Comparison of ENCODE assay signal across 18 cellular contexts in the genomic region with DNA sequence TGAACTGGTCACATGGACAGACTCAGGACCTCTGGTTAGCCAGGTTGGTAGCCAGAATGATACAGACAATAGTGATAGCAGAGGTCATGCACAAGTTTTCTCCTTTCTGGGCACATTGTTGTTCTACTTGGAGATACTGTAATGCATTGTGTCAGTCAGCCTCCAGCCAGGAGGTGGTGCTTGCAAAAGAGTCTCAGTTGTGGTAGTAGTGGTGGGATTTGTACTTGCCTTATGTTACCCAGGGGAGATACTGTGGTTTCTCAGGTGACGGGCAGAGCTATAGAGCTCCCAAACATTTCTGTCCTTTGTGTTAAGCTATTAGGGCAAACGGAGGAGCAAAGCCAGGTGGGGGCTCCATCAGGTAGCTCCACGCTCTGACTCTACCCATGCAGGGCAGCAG.
DNase-seq lines count a peak whose midpoint lies in the region; ATAC-seq and TF ChIP-seq lines count a peak whose summit lies in the region.
"Had no signal": no experiment of that assay in that cellular context is flagged by ENCODE, and none has a peak within 500 bp of the region (broad histone marks: within the 10 kb centered on the region; RNA-seq: fewer than 3 reads in every experiment).

No MANE protein-coding gene starts in this region.

- no peaks in the 10 kb centered on the region for H3K27me3 ChIP-seq in MM.1S (replicated peaks; ENCODE audit: insufficient read depth, low read length)
- H3K27me3 ChIP-seq: BE2C, BLaER1 had no signal

- peak; percentile 43 for TF ChIP-seq CTCF in MM.1S (IDR thresholded peaks at IDR 0.05; ENCODE audit: low read length)

- no peaks in the 10 kb centered on the region for H3K9me3 ChIP-seq in MM.1S (replicated peaks; ENCODE audit: insufficient read depth, low read length)
- H3K9me3 ChIP-seq: BE2C, BLaER1 had no signal

- H3K79me2 ChIP-seq in MM.1S (ENCODE audit: low read length) = no peaks in the 10 kb centered on the region

- no peak overlapping the region for H3K9ac ChIP-seq in MM.1S (ENCODE audit: low read length)
- H3K9ac ChIP-seq: BLaER1 had no signal

- no peak overlapping the region for H3K4me3 ChIP-seq in Jurkat, Clone E6-1 (ENCODE audit: low read length)
- no peak overlapping the region; the same call in 1 of the 2 replicates for H3K4me3 ChIP-seq in MM.1S (ENCODE audit: low read length)
- H3K4me3 ChIP-seq: BLaER1 had no signal

- no peaks in the 10 kb centered on the region for H3K9me2 ChIP-seq in MM.1S (replicated peaks; ENCODE audit: insufficient read depth, low read length)

- peak overlapping the region; percentile 56 for H2AFZ ChIP-seq in MM.1S (ENCODE audit: low read length)

- peak overlapping the region; percentile 61; the same call in 1 of the 2 replicates for H3K27ac ChIP-seq in MM.1S (ENCODE audit: low read length)
- H3K27ac ChIP-seq: BLaER1 had no signal

- peaks cover 20% of the 10 kb centered on the region for H3F3A ChIP-seq in MM.1S (ENCODE audit: insufficient read depth, low read length)

- no peaks in the 10 kb centered on the region for H4K20me1 ChIP-seq in MM.1S (ENCODE audit: insufficient read depth, low read length)
- H4K20me1 ChIP-seq: BLaER1 had no signal

- H3K4me2 ChIP-seq in MM.1S (ENCODE audit: low read depth, low read length) = peak overlapping the region; percentile 22
- H3K4me2 ChIP-seq: BLaER1 had no signal

- peaks cover 22% of the 10 kb centered on the region for H3K4me1 ChIP-seq in MM.1S (ENCODE audit: low read length)
- H3K4me1 ChIP-seq: BE2C, BLaER1 had no signal

- DNase-seq in Jurkat, Clone E6-1 (ENCODE audit: low read depth, low spot score) = peak; percentile 17
- DNase-seq in MM.1S (peak; percentile 66), NCI-H345 treated with DMSO at 0.1 percent for 48 hours (lab: John Stamatoyannopoulos, UW; ENCODE audit: unreplicated experiment) (no peak)
- DNase-seq: 8988T; ACHN; C1 segment of cervical spinal cord; CD4-positive, alpha-beta memory T cell; CD4-positive, CD25-positive, alpha-beta regulatory T cell; CD8-positive, alpha-beta memory T cell; COR-L47; DMS153; DMS53; DMS79; GF-D8 had no signal

- H3K36me3 ChIP-seq in MM.1S (replicated peaks; ENCODE audit: insufficient read depth, low read length) = no peaks in the 10 kb centered on the region
- H3K36me3 ChIP-seq: BE2C, BLaER1 had no signal

- no peak for ATAC-seq in GM18511 (IDR thresholded peaks at IDR 0.05; ENCODE audit: unreplicated experiment)
- ATAC-seq in HG02852 (IDR thresholded peaks at IDR 0.05; ENCODE audit: unreplicated experiment) = no peak
